10 cellular contexts compared by ENCODE assay signal in genomic region chr10:116875897-116876296, GRCh38. TPM values are rescaled to one million over a fixed set of nuclear protein-coding genes. Genes with fewer than 3 reads are reported as not detected.
"Had no signal": no experiment of that assay in that cellular context is flagged by ENCODE, and none has a peak within 500 bp of the region (broad histone marks: within the 10 kb centered on the region; RNA-seq: fewer than 3 reads in every experiment).

No MANE protein-coding gene starts in this region.

- H3K9me3 ChIP-seq: HAP-1 had no signal

- H3K36me3 ChIP-seq: HAP-1 had no signal

- H3K4me3 ChIP-seq: GM23248, GM23338, HAP-1 had no signal

- ATAC-seq: GM23338, HCT116 had no signal

- H3K27ac ChIP-seq: GM23248 had no signal

- H3K4me1 ChIP-seq: HAP-1 had no signal

- DNase-seq: GM23248, GOT3, H7, H9, HCEC 1CT, HFFc6 had no signal

RNA-seq across cellular contexts. Expression of gene ENO4, which starts 26.6 kb away (rescaled TPM):
- total RNA-seq: H1, HFFc6 had no signal
